Comparison of ENCODE assay signal across 18 cellular contexts in the genomic region with DNA sequence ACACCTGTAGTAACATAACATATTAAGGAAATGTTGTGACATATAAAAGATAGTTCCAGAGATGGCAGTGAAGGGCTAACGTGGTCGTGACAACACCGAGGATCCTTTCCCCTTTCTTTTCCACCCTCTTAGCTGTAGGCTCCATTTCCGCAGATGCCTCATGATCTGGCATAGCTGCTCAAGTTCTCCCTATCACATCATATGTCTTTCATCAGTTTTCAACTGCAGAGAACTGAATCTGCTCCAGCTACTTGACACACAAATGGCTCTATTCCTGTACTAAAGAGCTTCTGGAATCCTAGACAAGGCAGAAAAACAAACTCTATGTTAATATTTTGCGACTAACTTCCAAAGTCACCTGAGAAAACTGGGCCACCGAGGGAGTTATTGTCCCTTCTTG.
A peak's percentile ranks its signal among the peaks of the same experiment; 100 is the strongest.
DNase-seq lines count a peak whose midpoint lies in the region; ATAC-seq and TF ChIP-seq lines count a peak whose summit lies in the region.
"Had no signal": no experiment of that assay in that cellular context is flagged by ENCODE, and none has a peak within 500 bp of the region (broad histone marks: within the 10 kb centered on the region; RNA-seq: fewer than 3 reads in every experiment).

No MANE protein-coding gene starts in this region.

- TF ChIP-seq CTCF in right atrium auricular region (IDR thresholded peaks at IDR 0.05) (no peak), left lung (IDR thresholded peaks at IDR 0.05) (no peak), gastrocnemius medialis (IDR thresholded peaks at IDR 0.05 in 4 of 5, conservative IDR thresholded peaks at IDR 0.05 in 1 of 5) (no peak), RWPE1 (conservative IDR thresholded peaks at IDR 0.05; ENCODE audit: low read depth) (no peak)

- CTCF ChIA-PET in RWPE1 (lab: Yijun Ruan, JAX), result interaction anchor here (1.6 kb wide), 1 partner anchor 128 kb away, joined by 4 read pairs; no protein-coding TSS in a partner anchor

- DNase-seq in left ventricle myocardium superior (no peak), right atrium auricular region (ENCODE audit: low spot score) (no peak), left lung (no peak), gastrocnemius medialis (no peak), RWPE1 (ENCODE audit: low spot score) (no peak)
- DNase-seq: BE2C; C1 segment of cervical spinal cord; CD4-positive, CD25-positive, alpha-beta regulatory T cell; CD8-positive, alpha-beta memory T cell; COR-L47; DMS 273 treated with DMSO at 0.1 percent for 48 hours; DMS53; DND-41; EL; GM23248 had no signal

- no peak overlapping the region for H3K27ac ChIP-seq in right atrium auricular region
- peak overlapping the region in 1 of 2 donors; percentile 4 for H3K27ac ChIP-seq in left lung
- H3K27ac ChIP-seq in gastrocnemius medialis, result no peak overlapping the region
- no peak overlapping the region for H3K27ac ChIP-seq in RWPE1
- H3K27ac ChIP-seq: GM23248 had no signal

- peak; percentile 37 for ATAC-seq in left ventricle myocardium superior
- peak; percentile 35 for ATAC-seq in left lung
- ATAC-seq in gastrocnemius medialis, result peak; percentile 60
- ATAC-seq in GM21423 (IDR thresholded peaks at IDR 0.05; ENCODE audit: unreplicated experiment), result no peak
- ATAC-seq: GM12878 had no signal

- no peak for TF ChIP-seq POLR2A in gastrocnemius medialis (IDR thresholded peaks at IDR 0.05)

- in situ Hi-C loops in gastrocnemius medialis (cut with MboI; ENCODE audit: low sequenced_read_pairs in 4 of 4), result no loop called here

- intact Hi-C loops in left ventricle myocardium superior (cut with micrococcal nuclease) (no loop called here), left lung (cut with DNase I) (no loop called here), gastrocnemius medialis (cut with DNase I; ENCODE audit: low total_unique reads) (no loop called here)

- POLR2A ChIA-PET in RWPE1 (lab: Yijun Ruan, JAX; ENCODE audit: low non-redundant PET), result no interaction called here

- H3K4me3 ChIP-seq in right atrium auricular region (no peak overlapping the region), left lung (no peak overlapping the region), gastrocnemius medialis (no peak overlapping the region)
- H3K4me3 ChIP-seq: GM12878, GM23248, HAP-1 had no signal

- H3K27me3 ChIP-seq in right atrium auricular region, result no peaks in the 10 kb centered on the region
- H3K27me3 ChIP-seq in left lung, result no peaks in the 10 kb centered on the region
- no peaks in the 10 kb centered on the region for H3K27me3 ChIP-seq in gastrocnemius medialis
- H3K27me3 ChIP-seq: BE2C had no signal

- H3K36me3 ChIP-seq in right atrium auricular region (no peaks in the 10 kb centered on the region), left lung (no peaks in the 10 kb centered on the region), gastrocnemius medialis (no peaks in the 10 kb centered on the region)
- H3K36me3 ChIP-seq: BE2C, HAP-1 had no signal

- H3K9me3 ChIP-seq in right atrium auricular region (no peaks in the 10 kb centered on the region), left lung (peaks cover 0 to 3% of the 10 kb centered on the region in 2 donors), gastrocnemius medialis (no peaks in the 10 kb centered on the region)
- H3K9me3 ChIP-seq: BE2C, HAP-1 had no signal

- H3K4me1 ChIP-seq in right atrium auricular region (no peaks in the 10 kb centered on the region), left lung (no peaks in the 10 kb centered on the region), gastrocnemius medialis (no peaks in the 10 kb centered on the region)
- H3K4me1 ChIP-seq: BE2C, HAP-1 had no signal
